In the genomic region with DNA sequence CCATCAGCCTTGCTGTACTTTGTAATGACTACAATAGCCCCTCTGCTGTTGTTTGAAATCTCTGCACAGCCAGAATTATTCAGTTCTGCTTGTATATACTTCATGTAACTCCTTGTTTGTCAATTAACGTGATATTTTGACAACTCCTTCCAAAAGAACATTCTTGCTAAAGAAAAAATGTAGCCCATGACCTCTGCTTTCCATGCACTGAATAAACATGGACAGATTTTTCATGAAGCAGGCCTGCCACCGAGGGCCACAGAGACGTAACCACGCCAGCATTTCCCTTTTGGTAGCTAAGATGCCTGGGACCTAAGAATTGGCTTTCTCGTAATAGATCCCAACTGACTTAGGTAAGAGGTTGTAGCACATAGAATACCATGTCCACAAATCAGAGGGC, we compare ENCODE assay signal across 2 cellular contexts.
TF ChIP-seq lines count a peak whose summit lies in the region.

No MANE protein-coding gene starts in this region.

TF ChIP-seq in IMR-90, 13 proteins besides CTCF, POLR2A, EP300 and RAD21:
- TF ChIP-seq, protein P1, sequence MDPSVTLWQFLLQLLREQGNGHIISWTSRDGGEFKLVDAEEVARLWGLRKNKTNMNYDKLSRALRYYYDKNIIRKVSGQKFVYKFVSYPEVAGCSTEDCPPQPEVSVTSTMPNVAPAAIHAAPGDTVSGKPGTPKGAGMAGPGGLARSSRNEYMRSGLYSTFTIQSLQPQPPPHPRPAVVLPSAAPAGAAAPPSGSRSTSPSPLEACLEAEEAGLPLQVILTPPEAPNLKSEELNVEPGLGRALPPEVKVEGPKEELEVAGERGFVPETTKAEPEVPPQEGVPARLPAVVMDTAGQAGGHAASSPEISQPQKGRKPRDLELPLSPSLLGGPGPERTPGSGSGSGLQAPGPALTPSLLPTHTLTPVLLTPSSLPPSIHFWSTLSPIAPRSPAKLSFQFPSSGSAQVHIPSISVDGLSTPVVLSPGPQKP (IDR thresholded peaks at IDR 0.05; ENCODE audit: borderline replicate concordance, low read depth, low read length): no peak
- TF ChIP-seq FOS (IDR thresholded peaks at IDR 0.05; ENCODE audit: low read depth, low read length): no peak
- no peak for TF ChIP-seq MXI1 (IDR thresholded peaks at IDR 0.05; ENCODE audit: borderline replicate concordance, low read depth, low read length)

TF ChIP-seq in endothelial cell of umbilical vein, 7 proteins besides CTCF, POLR2A, EP300 and RAD21:
- TF ChIP-seq JUN (IDR thresholded peaks at IDR 0.05; ENCODE audit: borderline replicate concordance, insufficient read depth, insufficient read length, low read depth) (no peak), EZH2 (IDR thresholded peaks at IDR 0.05; ENCODE audit: borderline replicate concordance, low read depth, low read length, severe bottlenecking) (no peak), MYC (IDR thresholded peaks at IDR 0.05; ENCODE audit: low read depth, low read length) (no peak), GATA2 (IDR thresholded peaks at IDR 0.05; ENCODE audit: insufficient read depth, insufficient read length, low read depth, low read length) (no peak), FOS (IDR thresholded peaks at IDR 0.05; ENCODE audit: borderline replicate concordance, insufficient read depth, low read length) (no peak), POLR2AphosphoS5 (IDR thresholded peaks at IDR 0.05; ENCODE audit: insufficient read depth, low read depth, low read length) (no peak)
- TF ChIP-seq, protein P2, sequence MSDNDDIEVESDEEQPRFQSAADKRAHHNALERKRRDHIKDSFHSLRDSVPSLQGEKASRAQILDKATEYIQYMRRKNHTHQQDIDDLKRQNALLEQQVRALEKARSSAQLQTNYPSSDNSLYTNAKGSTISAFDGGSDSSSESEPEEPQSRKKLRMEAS (IDR thresholded peaks at IDR 0.05; ENCODE audit: insufficient read depth, insufficient read length): no peak
